Comparison of ENCODE assay signal across 16 cellular contexts in the genomic region with DNA sequence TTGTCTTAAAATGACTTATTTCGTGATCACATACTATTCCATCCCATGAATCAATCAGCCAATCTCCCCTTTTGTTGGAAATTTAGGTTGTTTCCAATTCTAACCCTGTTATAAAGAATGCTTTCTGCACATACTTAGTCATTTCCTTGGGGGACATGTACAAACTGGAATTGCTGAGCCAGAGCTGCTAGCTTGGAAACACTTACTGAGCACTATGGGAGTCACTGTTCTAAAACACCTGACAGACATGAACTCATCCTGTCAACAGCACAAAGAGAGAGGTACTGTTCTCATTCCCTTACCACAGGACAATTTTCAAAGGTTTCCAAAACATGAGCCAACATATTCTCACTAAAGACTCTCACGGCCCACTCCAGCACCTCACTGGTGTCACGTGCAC. TPM values are rescaled to one million over a fixed set of nuclear protein-coding genes. Genes with fewer than 3 reads are reported as not detected.
DNase-seq lines count a peak whose midpoint lies in the region; ATAC-seq, FAIRE-seq and TF ChIP-seq lines count a peak whose summit lies in the region.
"Had no signal": no experiment of that assay in that cellular context is flagged by ENCODE, and none has a peak within 500 bp of the region (broad histone marks: within the 10 kb centered on the region; RNA-seq: fewer than 3 reads in every experiment).

No MANE protein-coding gene starts in this region.

- no peak overlapping the region for H3K4me2 ChIP-seq in astrocyte (ENCODE audit: low read length)

- H3K27me3 ChIP-seq in astrocyte (ENCODE audit: insufficient read depth, low read length) = no peaks in the 10 kb centered on the region
- no peaks in the 10 kb centered on the region for H3K27me3 ChIP-seq in suprapubic skin
- no peaks in the 10 kb centered on the region for H3K27me3 ChIP-seq in right lobe of liver
- H3K27me3 ChIP-seq: BE2C had no signal

- FAIRE-seq in astrocyte (lab: Jason Lieb, UNC) = no peak
- FAIRE-seq: H1, islet of Langerhans had no signal

- H3K9me3 ChIP-seq in astrocyte (ENCODE audit: insufficient read depth, low read depth, low read length) (no peaks in the 10 kb centered on the region), suprapubic skin (no peaks in the 10 kb centered on the region), right lobe of liver (no peaks in the 10 kb centered on the region)
- H3K9me3 ChIP-seq: BE2C, thoracic aorta had no signal

- no peaks in the 10 kb centered on the region for H3K9me3 Mint-ChIP-seq in natural killer cell treated with Interleukin-12 subunit alpha and Interleukin-12 subunit beta and Interleukin-15 and Interleukin-18, amount 100 ng/mL, for 72 hours
- H3K9me3 Mint-ChIP-seq in natural killer cell = no peaks in the 10 kb centered on the region
- no peaks in the 10 kb centered on the region for H3K9me3 Mint-ChIP-seq in astrocyte (ENCODE audit: unreplicated experiment)
- H3K9me3 Mint-ChIP-seq: IgD-negative memory B cell, WTC11 had no signal

- ATAC-seq in natural killer cell treated with Interleukin-12 subunit alpha and Interleukin-12 subunit beta and Interleukin-15 and Interleukin-18, amount 100 ng/mL, for 72 hours = peak; percentile 41 to 68
- no peak for ATAC-seq in natural killer cell
- ATAC-seq in right lobe of liver = no peak
- ATAC-seq: WTC11 had no signal

- TF ChIP-seq EP300 in suprapubic skin (IDR thresholded peaks at IDR 0.05) = no peak

- peaks cover 3% of the 10 kb centered on the region for H4K20me1 ChIP-seq in astrocyte (ENCODE audit: insufficient read depth, low read length)

- peaks cover 32% of the 10 kb centered on the region for H3K4me1 ChIP-seq in astrocyte (ENCODE audit: insufficient read depth, low read length)
- peaks cover 55% of the 10 kb centered on the region for H3K4me1 ChIP-seq in suprapubic skin
- H3K4me1 ChIP-seq in right lobe of liver = peaks cover 0 to 55% (median 20%) of the 10 kb centered on the region in 4 donors
- H3K4me1 ChIP-seq: BE2C had no signal

- no peaks in the 10 kb centered on the region for H3K27me3 Mint-ChIP-seq in natural killer cell treated with Interleukin-12 subunit alpha and Interleukin-12 subunit beta and Interleukin-15 and Interleukin-18, amount 100 ng/mL, for 72 hours
- no peaks in the 10 kb centered on the region for H3K27me3 Mint-ChIP-seq in natural killer cell (ENCODE audit: low read depth in 2 of 2)
- H3K27me3 Mint-ChIP-seq in astrocyte (ENCODE audit: low read depth, unreplicated experiment) = no peaks in the 10 kb centered on the region
- H3K27me3 Mint-ChIP-seq: IgD-negative memory B cell had no signal

- H3K9ac ChIP-seq in astrocyte (ENCODE audit: low read length) = no peak overlapping the region

- TF ChIP-seq POLR2A in suprapubic skin (IDR thresholded peaks at IDR 0.05) (no peak), right lobe of liver (IDR thresholded peaks at IDR 0.05) (no peak)

- no peaks in the 10 kb centered on the region for H3K36me3 ChIP-seq in astrocyte (ENCODE audit: insufficient read depth, low read length)
- H3K36me3 ChIP-seq in suprapubic skin = peaks cover 3% of the 10 kb centered on the region
- H3K36me3 ChIP-seq in right lobe of liver = peaks cover 0 to 10% (median 4%) of the 10 kb centered on the region in 4 donors

- intact Hi-C loops in natural killer cell (cut with micrococcal nuclease) = loop anchor here (5.0 kb wide), 1 partner anchor 72 kb away; no protein-coding TSS in a partner anchor
- intact Hi-C loops in right lobe of liver (cut with DNase I) = no loop called here

- H3K4me3 ChIP-seq in astrocyte (ENCODE audit: insufficient read depth, low read depth, low read length) (no peak overlapping the region), fibroblast of pulmonary artery (replicated peaks; ENCODE audit: low read depth, low read length) (no peak overlapping the region), suprapubic skin (no peak overlapping the region), right lobe of liver (no peak overlapping the region), coronary artery (no peak overlapping the region)
- H3K4me3 ChIP-seq: thoracic aorta had no signal

- H3K79me2 ChIP-seq in astrocyte (ENCODE audit: insufficient read depth, low read length) = no peaks in the 10 kb centered on the region

- peaks cover 50 to 54% of the 10 kb centered on the region in 2 donors for H3K4me1 Mint-ChIP-seq in natural killer cell treated with Interleukin-12 subunit alpha and Interleukin-12 subunit beta and Interleukin-15 and Interleukin-18, amount 100 ng/mL, for 72 hours (ENCODE audit: low read depth in 2 of 2)
- H3K4me1 Mint-ChIP-seq in natural killer cell = peaks cover 0 to 19% of the 10 kb centered on the region in 2 donors
- H3K4me1 Mint-ChIP-seq in astrocyte (ENCODE audit: low read depth, unreplicated experiment) = peaks cover 41% of the 10 kb centered on the region

- H3K4me3 Mint-ChIP-seq in natural killer cell treated with Interleukin-12 subunit alpha and Interleukin-12 subunit beta and Interleukin-15 and Interleukin-18, amount 100 ng/mL, for 72 hours = peak overlapping the region; percentile 36
- H3K4me3 Mint-ChIP-seq in natural killer cell (no peak overlapping the region), astrocyte (ENCODE audit: unreplicated experiment) (no peak overlapping the region)
- H3K4me3 Mint-ChIP-seq: IgD-negative memory B cell, WTC11 had no signal

- WGBS in suprapubic skin = 70% methylated on average over 3 of the region's 3 CpGs
- WGBS in right lobe of liver (ENCODE audit: insufficient coverage, low coverage, low lambda C conversion rate, missing lambda C conversion rate) = 89% methylated on average over 3 of the region's 3 CpGs

- DNase-seq in natural killer cell treated with Interleukin-12 subunit alpha and Interleukin-12 subunit beta and Interleukin-15 and Interleukin-18, amount 100 ng/mL, for 72 hours (ENCODE audit: low spot score) = no peak
- no peak for DNase-seq in natural killer cell
- peak; percentile 32 for DNase-seq in astrocyte (ENCODE audit: low read depth)
- peak; percentile 44 for DNase-seq in fibroblast of pulmonary artery (ENCODE audit: low read depth)
- no peak for DNase-seq in suprapubic skin (ENCODE audit: low spot score in 2 of 2)
- DNase-seq in right lobe of liver = no peak
- no peak for DNase-seq in NCI-H345 treated with DMSO at 0.1 percent for 48 hours (lab: John Stamatoyannopoulos, UW; ENCODE audit: unreplicated experiment)
- no peak for DNase-seq in coronary artery (ENCODE audit: low spot score)
- DNase-seq: BE2C; effector CD8-positive, alpha-beta T cell; NCI-H1105 treated with DMSO at 0.1 percent for 48 hours had no signal

- H3K36me3 Mint-ChIP-seq in natural killer cell treated with Interleukin-12 subunit alpha and Interleukin-12 subunit beta and Interleukin-15 and Interleukin-18, amount 100 ng/mL, for 72 hours = peaks cover 30% of the 10 kb centered on the region
- no peaks in the 10 kb centered on the region for H3K36me3 Mint-ChIP-seq in natural killer cell
- peaks cover 9% of the 10 kb centered on the region for H3K36me3 Mint-ChIP-seq in astrocyte (ENCODE audit: low read depth, unreplicated experiment)

- H3K27ac ChIP-seq in astrocyte (ENCODE audit: low read depth, low read length) (no peak overlapping the region), suprapubic skin (peak overlapping the region; percentile 72), right lobe of liver (no peak overlapping the region), coronary artery (no peak overlapping the region)
- H3K27ac ChIP-seq: thoracic aorta had no signal

- peak overlapping the region; percentile 68 to 73 for H3K27ac Mint-ChIP-seq in natural killer cell treated with Interleukin-12 subunit alpha and Interleukin-12 subunit beta and Interleukin-15 and Interleukin-18, amount 100 ng/mL, for 72 hours
- H3K27ac Mint-ChIP-seq in natural killer cell (no peak overlapping the region), astrocyte (ENCODE audit: unreplicated experiment) (no peak overlapping the region)
- H3K27ac Mint-ChIP-seq: IgD-negative memory B cell, WTC11 had no signal

- no peak for TF ChIP-seq CTCF in natural killer cell (IDR thresholded peaks at IDR 0.05)
- TF ChIP-seq CTCF in astrocyte (IDR thresholded peaks at IDR 0.05; ENCODE audit: insufficient read depth, low read depth, low read length) = no peak
- TF ChIP-seq CTCF in fibroblast of pulmonary artery (IDR thresholded peaks at IDR 0.05; ENCODE audit: low read length, missing control alignments) = no peak
- TF ChIP-seq CTCF in suprapubic skin (IDR thresholded peaks at IDR 0.05) = no peak
- no peak for TF ChIP-seq CTCF in right lobe of liver (IDR thresholded peaks at IDR 0.05)
- no peak for TF ChIP-seq CTCF in coronary artery (IDR thresholded peaks at IDR 0.05)

- H2AFZ ChIP-seq in astrocyte (ENCODE audit: low read depth, low read length) = no peak overlapping the region

RNA-seq across cellular contexts. Expression of gene AK2, which starts 32.1 kb away (rescaled TPM):
- 100 to 1,000 TPM; 379 to 475 TPM for total RNA-seq in natural killer cell treated with Interleukin-12 subunit alpha and Interleukin-12 subunit beta and Interleukin-15 and Interleukin-18, amount 100 ng/mL, for 72 hours
- total RNA-seq in natural killer cell (10 to 100 TPM; 64.8 to 94.0 (median 67.1) TPM), astrocyte (126 and 138 TPM in 2 replicates), suprapubic skin (100 to 1,000 TPM; 122 to 139 (median 125) TPM), right lobe of liver (100 to 1,000 TPM; 119 to 301 (median 130) TPM)

RNA-seq across cellular contexts. Expression of gene RNF19B, which starts 40.0 kb away (rescaled TPM):
- total RNA-seq in natural killer cell treated with Interleukin-12 subunit alpha and Interleukin-12 subunit beta and Interleukin-15 and Interleukin-18, amount 100 ng/mL, for 72 hours = 100 to 1,000 TPM in 1 of 2 donors, 10 to 100 TPM in 1; 92.0 to 246 TPM
- total RNA-seq in natural killer cell = 100 to 1,000 TPM in 1 of 3 donors, 10 to 100 TPM in 2; 44.2 to 110 (median 54.3) TPM
- total RNA-seq in astrocyte = 25.8 and 29.7 TPM in 2 replicates
- 10 to 100 TPM; 33.1 to 55.5 (median 43.0) TPM for total RNA-seq in suprapubic skin
- total RNA-seq in right lobe of liver = 10 to 100 TPM in 3 of 6 experiments, 1 to 10 TPM in 3; 4.6 to 12.1 (median 8.3) TPM

Comparison
In these comparisons a context has a peak if more than half of its experiments do, and no peak if none do; other contexts are left out.
1. ATAC-seq: peak in natural killer cell treated with Interleukin-12 subunit alpha and Interleukin-12 subunit beta and Interleukin-15 and Interleukin-18, amount 100 ng/mL, for 72 hours (2 of 2); none in natural killer cell (0 of 3) and right lobe of liver (0 of 4).
2. H3K27ac Mint-ChIP-seq: peak in natural killer cell treated with Interleukin-12 subunit alpha and Interleukin-12 subunit beta and Interleukin-15 and Interleukin-18, amount 100 ng/mL, for 72 hours (2 of 2); none in natural killer cell (0 of 2) and astrocyte (single experiment).
3. DNase-seq: peak in astrocyte (single experiment) and fibroblast of pulmonary artery (single experiment); none in natural killer cell treated with Interleukin-12 subunit alpha and Interleukin-12 subunit beta and Interleukin-15 and Interleukin-18, amount 100 ng/mL, for 72 hours (single experiment), natural killer cell (single experiment), suprapubic skin (0 of 2), right lobe of liver (0 of 3), NCI-H345 treated with DMSO at 0.1 percent for 48 hours (single experiment) and coronary artery (single experiment).